In genomic region chr15:52872036-52872818, GRCh38 we compare ENCODE assay signal across 29 cellular contexts.
"Had no signal": no experiment of that assay in that cellular context is flagged by ENCODE, and none has a peak within 500 bp of the region (broad histone marks: within the 10 kb centered on the region; RNA-seq: fewer than 3 reads in every experiment).

No MANE protein-coding gene starts in this region.

- H3K27me3 ChIP-seq: testis, thyroid gland, tibial nerve, transverse colon, upper lobe of left lung, upper lobe of right lung, uterus, vagina had no signal

- H3K27ac ChIP-seq: stomach, suprapubic skin, testis, thoracic aorta, thyroid gland, tibial artery, tibial nerve, transverse colon, upper lobe of left lung, upper lobe of right lung, uterus, vagina had no signal

- H3K4me3 ChIP-seq: stomach, suprapubic skin, testis, thoracic aorta, thyroid gland, tibial artery, tibial nerve, transverse colon, upper lobe of left lung, upper lobe of right lung, uterus, vagina had no signal

- FAIRE-seq: urothelium cell line had no signal

- H3K36me3 ChIP-seq: stomach, suprapubic skin, thoracic aorta, thyroid gland, tibial artery, tibial nerve, transverse colon, upper lobe of left lung, upper lobe of right lung, uterus, vagina had no signal

- H3K4me1 ChIP-seq: stomach, suprapubic skin, testis, thyroid gland, tibial artery, tibial nerve, transverse colon, upper lobe of left lung, upper lobe of right lung, uterus, vagina had no signal

- H3K4me3 Mint-ChIP-seq: stimulated activated effector memory CD8-positive, alpha-beta T cell treated with anti-CD3 and anti-CD28 coated beads, Interleukin-12 subunit alpha, Interleukin-12 subunit beta, amount 100 ng/mL, for 72 hours; stimulated activated memory B cell treated with anti-CD40 and anti-IgM and Interleukin-4, amounts not matched to agents 10 μg/mL and 1 μg/mL and 100 μg/mL, for 72 hours; stimulated activated naive B cell treated with anti-CD40 and anti-IgM and Interleukin-4, amounts not matched to agents 10 μg/mL and 1 μg/mL and 100 μg/mL, for 72 hours; stimulated activated naive CD8-positive, alpha-beta T cell treated with anti-CD3 and anti-CD28 coated beads, Interleukin-15, amount 100 ng/mL, for 72 hours; stimulated activated naive CD8-positive, alpha-beta T cell treated with anti-CD3 and anti-CD28 coated beads, Interleukin-15, Interleukin-2, amounts not matched to agents 100 ng/mL and 50 ng/mL, for 24 hours; type B pancreatic cell had no signal

- DNase-seq: stimulated activated CD4-positive, alpha-beta T cell treated with anti-CD3 and anti-CD28 coated beads, Interleukin-2, amount 100 ng/mL, for 48 hours; stimulated activated CD4-positive, alpha-beta T cell treated with anti-CD3 and anti-CD28 coated beads, Interleukin-4, amount 100 ng/mL, for 1 hour; stimulated activated CD4-positive, alpha-beta T cell treated with anti-CD3 and anti-CD28 coated beads, Interleukin-4, amount 100 ng/mL, for 24 hours; stimulated activated CD4-positive, alpha-beta T cell treated with anti-CD3 and anti-CD28 coated beads, Interleukin-4, amount 100 ng/mL, for 4 hours; stimulated activated CD8-positive, alpha-beta memory T cell treated with anti-CD3 and anti-CD28 coated beads, Interleukin-4, amount 100 ng/mL, for 48 hours; stimulated activated naive B cell treated with anti-CD40 and anti-IgM and Interleukin-4, amounts not matched to agents 10 μg/mL and 1 μg/mL and 100 μg/mL, for 72 hours; stimulated activated naive CD4-positive, alpha-beta T cell; stimulated activated naive CD4-positive, alpha-beta T cell treated with Interleukin-2 at 50 U/mL for 16 hours; stimulated activated naive CD8-positive, alpha-beta T cell treated with anti-CD3 and anti-CD28 coated beads, Interleukin-15, amount 100 ng/mL, for 72 hours; stimulated activated naive CD8-positive, alpha-beta T cell treated with anti-CD3 and anti-CD28 coated beads, Interleukin-15, Interleukin-2, amounts not matched to agents 100 U/mL and 50 U/mL, for 24 hours; stomach; substantia nigra; testis; thyroid gland; tibial artery; transverse colon; trophoblast cell; upper lobe of left lung; upper lobe of right lung; uterus had no signal

- H3K4me1 Mint-ChIP-seq: stimulated activated effector memory CD8-positive, alpha-beta T cell treated with anti-CD3 and anti-CD28 coated beads, Interleukin-12 subunit alpha, Interleukin-12 subunit beta, amount 100 ng/mL, for 72 hours; stimulated activated memory B cell treated with anti-CD40 and anti-IgM and Interleukin-4, amounts not matched to agents 10 μg/mL and 1 μg/mL and 100 μg/mL, for 72 hours; stimulated activated naive B cell treated with anti-CD40 and anti-IgM and Interleukin-4, amounts not matched to agents 10 μg/mL and 1 μg/mL and 100 μg/mL, for 72 hours; stimulated activated naive CD8-positive, alpha-beta T cell treated with anti-CD3 and anti-CD28 coated beads, Interleukin-15, amount 100 ng/mL, for 72 hours had no signal

- H3K36me3 Mint-ChIP-seq: stimulated activated effector memory CD8-positive, alpha-beta T cell treated with anti-CD3 and anti-CD28 coated beads, Interleukin-12 subunit alpha, Interleukin-12 subunit beta, amount 100 ng/mL, for 72 hours; stimulated activated memory B cell treated with anti-CD40 and anti-IgM and Interleukin-4, amounts not matched to agents 10 μg/mL and 1 μg/mL and 100 μg/mL, for 72 hours; stimulated activated naive B cell treated with anti-CD40 and anti-IgM and Interleukin-4, amounts not matched to agents 10 μg/mL and 1 μg/mL and 100 μg/mL, for 72 hours; type B pancreatic cell had no signal

- H3K9me3 Mint-ChIP-seq: stimulated activated effector memory CD8-positive, alpha-beta T cell treated with anti-CD3 and anti-CD28 coated beads, Interleukin-12 subunit alpha, Interleukin-12 subunit beta, amount 100 ng/mL, for 72 hours; stimulated activated memory B cell treated with anti-CD40 and anti-IgM and Interleukin-4, amounts not matched to agents 10 μg/mL and 1 μg/mL and 100 μg/mL, for 72 hours; stimulated activated naive CD8-positive, alpha-beta T cell treated with anti-CD3 and anti-CD28 coated beads, Interleukin-15, Interleukin-2, amounts not matched to agents 100 ng/mL and 50 ng/mL, for 24 hours; type B pancreatic cell had no signal

- H3K9me3 ChIP-seq: stomach, suprapubic skin, testis, thoracic aorta, thyroid gland, tibial artery, tibial nerve, transverse colon, upper lobe of left lung, upper lobe of right lung, uterus, vagina had no signal

- H3K27ac Mint-ChIP-seq: stimulated activated effector memory CD8-positive, alpha-beta T cell treated with anti-CD3 and anti-CD28 coated beads, Interleukin-12 subunit alpha, Interleukin-12 subunit beta, amount 100 ng/mL, for 72 hours; stimulated activated memory B cell treated with anti-CD40 and anti-IgM and Interleukin-4, amounts not matched to agents 10 μg/mL and 1 μg/mL and 100 μg/mL, for 72 hours; stimulated activated naive B cell treated with anti-CD40 and anti-IgM and Interleukin-4, amounts not matched to agents 10 μg/mL and 1 μg/mL and 100 μg/mL, for 72 hours; stimulated activated naive CD8-positive, alpha-beta T cell treated with anti-CD3 and anti-CD28 coated beads, Interleukin-15, Interleukin-2, amounts not matched to agents 100 ng/mL and 50 ng/mL, for 24 hours; type B pancreatic cell had no signal

- ATAC-seq: stimulated activated effector memory CD8-positive, alpha-beta T cell treated with anti-CD3 and anti-CD28 coated beads, Interleukin-12 subunit alpha, Interleukin-12 subunit beta, amount 100 ng/mL, for 72 hours; stimulated activated memory B cell treated with anti-CD40 and anti-IgM and Interleukin-4, amounts not matched to agents 10 μg/mL and 1 μg/mL and 100 μg/mL, for 72 hours; stimulated activated naive B cell treated with anti-CD40 and anti-IgM and Interleukin-4, amounts not matched to agents 10 μg/mL and 1 μg/mL and 100 μg/mL, for 72 hours; stimulated activated naive CD8-positive, alpha-beta T cell treated with anti-CD3 and anti-CD28 coated beads, Interleukin-15, amount 100 ng/mL, for 72 hours; stimulated activated naive CD8-positive, alpha-beta T cell treated with anti-CD3 and anti-CD28 coated beads, Interleukin-15, Interleukin-2, amounts not matched to agents 100 U/mL and 50 U/mL, for 24 hours; upper lobe of right lung had no signal
